ENCODE assay signal across 15 cellular contexts in genomic region chr15:63380151-63380827, GRCh38. TPM values are rescaled to one million over a fixed set of nuclear protein-coding genes. Genes with fewer than 3 reads are reported as not detected.
DNase-seq lines count a peak whose midpoint lies in the region; ATAC-seq and TF ChIP-seq lines count a peak whose summit lies in the region.
"Had no signal": no experiment of that assay in that cellular context is flagged by ENCODE, and none has a peak within 500 bp of the region (broad histone marks: within the 10 kb centered on the region; RNA-seq: fewer than 3 reads in every experiment).

No MANE protein-coding gene starts in this region.

- H3K27ac ChIP-seq in VCaP (peak overlapping the region; percentile 89), esophagus (ENCODE audit: low read depth in 2 of 2, low read length in 1 of 2) (peak overlapping the region; percentile 15 to 77)
- H3K27ac ChIP-seq: cardiac muscle cell, left lung, testis had no signal

- H3K36me3 ChIP-seq in esophagus (ENCODE audit: control insufficient read depth in 2 of 2, insufficient read depth in 2 of 2, low read length in 1 of 2) = no peaks in the 10 kb centered on the region
- H3K36me3 ChIP-seq: cardiac muscle cell, left lung had no signal

- H3K4me1 Mint-ChIP-seq in neural crest cell = peaks cover 24% of the 10 kb centered on the region

- ATAC-seq in HG02571 (IDR thresholded peaks at IDR 0.05; ENCODE audit: unreplicated experiment) = no peak

- peaks cover 0 to 6% of the 10 kb centered on the region in 2 donors for H3K4me1 ChIP-seq in esophagus (ENCODE audit: control insufficient read depth in 2 of 2, insufficient read depth in 2 of 2, low read length in 1 of 2)

- H3K36me3 Mint-ChIP-seq in neural crest cell (ENCODE audit: low read depth) = no peaks in the 10 kb centered on the region

- H3K9me3 Mint-ChIP-seq in neural crest cell = no peaks in the 10 kb centered on the region

- no peak overlapping the region for H3K27ac Mint-ChIP-seq in neural crest cell (ENCODE audit: unreplicated experiment)

- H3K27me3 Mint-ChIP-seq in neural crest cell (ENCODE audit: low read depth) = peaks cover 48% of the 10 kb centered on the region

- H3K4me3 Mint-ChIP-seq in neural crest cell = peak overlapping the region; percentile 16

- WGBS in esophagus, 2 donors = 51 to 52% methylated on average over 6 of the region's 6 CpGs

- TF ChIP-seq CTCF in AG10803 (conservative IDR thresholded peaks at IDR 0.05; ENCODE audit: low read length) (no peak), VCaP (conservative IDR thresholded peaks at IDR 0.05) (no peak), neural crest cell (conservative IDR thresholded peaks at IDR 0.05) (no peak)

- DNase-seq in AG10803 (ENCODE audit: low read depth) = no peak
- no peak for DNase-seq in neural crest cell (ENCODE audit: low read depth, low spot score)
- no peak for DNase-seq in mucosa of gallbladder (ENCODE audit: low spot score)
- no peak for DNase-seq in Ammon's horn (ENCODE audit: low spot score)
- DNase-seq in NCI-H526 treated with DMSO at 0.1 percent for 48 hours (lab: John Stamatoyannopoulos, UW) = no peak
- DNase-seq: foreskin melanocyte, left lung, NCI-H2081, OCI-M1, posterior cingulate gyrus, testis had no signal

- peak overlapping the region; percentile 65 for H3K4me3 ChIP-seq in AG10803 (ENCODE audit: low read length)
- peak overlapping the region; percentile 54 to 65 for H3K4me3 ChIP-seq in esophagus (ENCODE audit: low read depth in 1 of 2, low read length in 2 of 2)
- H3K4me3 ChIP-seq: cardiac muscle cell had no signal

- H3K27me3 ChIP-seq in esophagus (ENCODE audit: control insufficient read depth in 1 of 2, insufficient read depth in 2 of 2, low read length in 2 of 2) = no peaks in the 10 kb centered on the region
- H3K27me3 ChIP-seq: testis had no signal

- no peaks in the 10 kb centered on the region for H3K9me3 ChIP-seq in esophagus (ENCODE audit: control insufficient read depth in 2 of 2, insufficient read depth in 1 of 2, low read depth in 1 of 2, low read length in 1 of 2)
- H3K9me3 ChIP-seq: left lung, testis had no signal

RNA-seq across cellular contexts. Expression of gene CA12, which starts 1.4 kb away (rescaled TPM):
- 10 to 100 TPM; 32.2 to 35.0 TPM for polyA plus RNA-seq in esophagus
- total RNA-seq in neural crest cell (1.1 TPM in 2 replicates), mucosa of gallbladder (20.5 TPM)
- polyA plus RNA-seq: cardiac muscle cell had no signal

Comparison
In these comparisons a context has a peak if more than half of its experiments do, and no peak if none do; other contexts are left out.
1. RNA of gene CA12, which starts 1.4 kb away (total RNA-seq): 20.5 TPM in mucosa of gallbladder (single experiment); 1.1 TPM in neural crest cell; every median in the first group is over 10 times any median in the second.